Comparison of ENCODE assay signal across 1 cellular context in genomic region chr20:2261105-2261504, GRCh38.
A peak's percentile ranks its signal among the peaks of the same experiment; 100 is the strongest.
TF ChIP-seq lines count a peak whose summit lies in the region.

No MANE protein-coding gene starts in this region.

TF ChIP-seq in HepG2, 621 proteins besides CTCF, POLR2A, EP300 and RAD21 (continued from another document and continues in another):
- TF ChIP-seq ZSCAN5A (CRISPR knock-in tag; IDR thresholded peaks at IDR 0.05; ENCODE audit: borderline replicate concordance): no peak
- no peak for TF ChIP-seq RNF219 (CRISPR knock-in tag; IDR thresholded peaks at IDR 0.05)
- TF ChIP-seq CCAR2 (optimal IDR thresholded peaks at IDR 0.05; ENCODE audit: low read depth, low read length): no peak
- no peak for TF ChIP-seq ZNF83 (CRISPR knock-in tag; IDR thresholded peaks at IDR 0.05; ENCODE audit: borderline replicate concordance)
- TF ChIP-seq SRSF4 (IDR thresholded peaks at IDR 0.05; ENCODE audit: low read depth, low read length, poor library complexity, severe bottlenecking): no peak
- no peak for TF ChIP-seq ZNF652 (CRISPR knock-in tag; IDR thresholded peaks at IDR 0.05; ENCODE audit: borderline replicate concordance, low read depth)
- TF ChIP-seq ZNF691 (CRISPR knock-in tag; IDR thresholded peaks at IDR 0.05; ENCODE audit: borderline replicate concordance, low read depth): no peak
- no peak for TF ChIP-seq NCOA5 (CRISPR knock-in tag; IDR thresholded peaks at IDR 0.05)
- no peak for TF ChIP-seq ZNF598 (CRISPR knock-in tag; IDR thresholded peaks at IDR 0.05; ENCODE audit: borderline replicate concordance)
- no peak for TF ChIP-seq ZKSCAN5 (CRISPR knock-in tag; IDR thresholded peaks at IDR 0.05)
- TF ChIP-seq ZNF235 (CRISPR knock-in tag; IDR thresholded peaks at IDR 0.05; ENCODE audit: borderline replicate concordance): no peak
- no peak for TF ChIP-seq ZNF788 (CRISPR knock-in tag; IDR thresholded peaks at IDR 0.05; ENCODE audit: borderline replicate concordance)
- TF ChIP-seq SOX13 (IDR thresholded peaks at IDR 0.05): no peak; the same call in 1 of the 2 replicates
- peak in 1 of 2 experiments; percentile 75; a peak in 2 of 4 replicates for TF ChIP-seq SOX13 (CRISPR knock-in tag; conservative IDR thresholded peaks at IDR 0.05 in 1 of 2, IDR thresholded peaks at IDR 0.05 in 1 of 2)
- no peak for TF ChIP-seq SCMH1 (CRISPR knock-in tag; IDR thresholded peaks at IDR 0.05; ENCODE audit: borderline replicate concordance)
- TF ChIP-seq ZNF629 (CRISPR knock-in tag; conservative IDR thresholded peaks at IDR 0.05): no peak
- TF ChIP-seq ZNF20 (CRISPR knock-in tag; IDR thresholded peaks at IDR 0.05): no peak
- TF ChIP-seq FOXJ3 (CRISPR knock-in tag; IDR thresholded peaks at IDR 0.05; ENCODE audit: borderline replicate concordance): no peak
- no peak for TF ChIP-seq FOXA1 (IDR thresholded peaks at IDR 0.05)
- TF ChIP-seq FOXA1 (CRISPR knock-in tag; IDR thresholded peaks at IDR 0.05): peak; percentile 87
- TF ChIP-seq HDAC1 (CRISPR knock-in tag; IDR thresholded peaks at IDR 0.05): peak; percentile 54; the same call in 1 of the 2 replicates
- TF ChIP-seq SALL1 (CRISPR knock-in tag; IDR thresholded peaks at IDR 0.05): peak; percentile 45
- no peak for TF ChIP-seq EHMT2 (IDR thresholded peaks at IDR 0.05; ENCODE audit: borderline replicate concordance, low read depth, low read length)
- TF ChIP-seq ZBTB39 (CRISPR knock-in tag; IDR thresholded peaks at IDR 0.05): no peak
- no peak for TF ChIP-seq ZNF362 (CRISPR knock-in tag; IDR thresholded peaks at IDR 0.05; ENCODE audit: borderline replicate concordance)
- TF ChIP-seq ZBED4 (CRISPR knock-in tag; IDR thresholded peaks at IDR 0.05; ENCODE audit: borderline replicate concordance): no peak
- 0 out of 2 replicates have a peak, but pooled peaks have one; percentile 47 for TF ChIP-seq NFKB2 (CRISPR knock-in tag; IDR thresholded peaks at IDR 0.05; ENCODE audit: borderline replicate concordance)
- TF ChIP-seq SOX6 (IDR thresholded peaks at IDR 0.05): no peak
- peak; percentile 78 for TF ChIP-seq SOX6 (CRISPR knock-in tag; IDR thresholded peaks at IDR 0.05)
- no peak for TF ChIP-seq NBN (conservative IDR thresholded peaks at IDR 0.05)
- no peak for TF ChIP-seq ZNF619 (CRISPR knock-in tag; IDR thresholded peaks at IDR 0.05)
- TF ChIP-seq NCOA2 (CRISPR knock-in tag; IDR thresholded peaks at IDR 0.05): 0 out of 2 replicates have a peak, but pooled peaks have one; percentile 19
- TF ChIP-seq BCL6 (CRISPR knock-in tag; IDR thresholded peaks at IDR 0.05): 0 out of 2 replicates have a peak, but pooled peaks have one; percentile 27
- TF ChIP-seq KLF12 (CRISPR knock-in tag; IDR thresholded peaks at IDR 0.05; ENCODE audit: borderline replicate concordance): no peak
- TF ChIP-seq RBM22 (optimal IDR thresholded peaks at IDR 0.05; ENCODE audit: low read length): no peak
- no peak for TF ChIP-seq ZNF607 (CRISPR knock-in tag; IDR thresholded peaks at IDR 0.05; ENCODE audit: borderline replicate concordance)
- TF ChIP-seq ZNF547 (CRISPR knock-in tag; IDR thresholded peaks at IDR 0.05): no peak
- TF ChIP-seq ZNF264 (CRISPR knock-in tag; IDR thresholded peaks at IDR 0.05): no peak
- TF ChIP-seq SMYD3 (CRISPR knock-in tag; IDR thresholded peaks at IDR 0.05): no peak
- TF ChIP-seq ZNF761 (CRISPR knock-in tag; conservative IDR thresholded peaks at IDR 0.05): no peak
- TF ChIP-seq TMF1 (CRISPR knock-in tag; IDR thresholded peaks at IDR 0.05; ENCODE audit: low read depth): no peak
- TF ChIP-seq POLR2AphosphoS5 (IDR thresholded peaks at IDR 0.05; ENCODE audit: low read depth, low read length): no peak
- no peak for TF ChIP-seq SNAPC5 (CRISPR knock-in tag; IDR thresholded peaks at IDR 0.05; ENCODE audit: borderline replicate concordance)
- no peak for TF ChIP-seq NPAS2 (CRISPR knock-in tag; IDR thresholded peaks at IDR 0.05; ENCODE audit: borderline replicate concordance)
- no peak for TF ChIP-seq ZNF280B (CRISPR knock-in tag; IDR thresholded peaks at IDR 0.05; ENCODE audit: borderline replicate concordance)
- TF ChIP-seq ZNF703 (CRISPR knock-in tag; IDR thresholded peaks at IDR 0.05; ENCODE audit: borderline replicate concordance): no peak
- TF ChIP-seq WIZ (CRISPR knock-in tag; IDR thresholded peaks at IDR 0.05): no peak
- TF ChIP-seq DZIP1 (CRISPR knock-in tag; IDR thresholded peaks at IDR 0.05): no peak
- peak; percentile 79 for TF ChIP-seq FOXA3 (CRISPR knock-in tag; IDR thresholded peaks at IDR 0.05)
- peak; percentile 78 for TF ChIP-seq GATAD2A (CRISPR knock-in tag; IDR thresholded peaks at IDR 0.05)
- TF ChIP-seq RBFOX2 (IDR thresholded peaks at IDR 0.05; ENCODE audit: low read depth, low read length): no peak
- TF ChIP-seq HOXA3 (CRISPR knock-in tag; IDR thresholded peaks at IDR 0.05): 0 out of 2 replicates have a peak, but pooled peaks have one; percentile 25
